Comparison of ENCODE assay signal across 8 cellular contexts in the genomic region with DNA sequence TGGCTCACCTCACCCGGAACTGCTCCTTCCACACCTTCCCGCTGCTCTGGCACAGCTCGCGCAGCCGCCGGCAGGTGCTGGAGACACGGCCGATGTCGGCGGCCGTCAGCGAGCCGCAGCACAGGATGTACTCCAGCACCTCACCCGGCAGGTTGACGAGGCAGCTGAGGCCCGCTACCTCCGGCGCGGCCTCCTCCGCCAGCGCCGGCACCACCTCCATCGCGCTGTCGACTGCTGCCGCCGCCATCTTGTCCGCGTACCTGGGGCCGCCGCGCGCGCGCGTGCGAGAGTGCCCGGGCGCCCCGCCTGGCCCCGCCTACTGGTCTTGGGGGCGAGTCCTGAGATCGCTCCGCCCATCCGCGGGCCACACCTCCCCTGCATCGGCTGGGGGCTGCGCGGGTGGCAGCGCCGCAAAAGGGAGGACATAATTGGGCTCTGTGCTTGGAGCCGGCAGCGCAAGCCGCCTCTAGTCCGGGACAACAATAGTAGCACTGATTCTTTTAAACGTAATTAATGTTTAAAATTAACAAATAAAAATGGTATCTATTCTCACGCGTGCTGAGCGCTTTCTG. TPM values are rescaled to one million over a fixed set of nuclear protein-coding genes. Genes with fewer than 3 reads are reported as not detected.
A peak's percentile ranks its signal among the peaks of the same experiment; 100 is the strongest.
DNase-seq lines count a peak whose midpoint lies in the region; ATAC-seq and TF ChIP-seq lines count a peak whose summit lies in the region.

A gene with protein sequence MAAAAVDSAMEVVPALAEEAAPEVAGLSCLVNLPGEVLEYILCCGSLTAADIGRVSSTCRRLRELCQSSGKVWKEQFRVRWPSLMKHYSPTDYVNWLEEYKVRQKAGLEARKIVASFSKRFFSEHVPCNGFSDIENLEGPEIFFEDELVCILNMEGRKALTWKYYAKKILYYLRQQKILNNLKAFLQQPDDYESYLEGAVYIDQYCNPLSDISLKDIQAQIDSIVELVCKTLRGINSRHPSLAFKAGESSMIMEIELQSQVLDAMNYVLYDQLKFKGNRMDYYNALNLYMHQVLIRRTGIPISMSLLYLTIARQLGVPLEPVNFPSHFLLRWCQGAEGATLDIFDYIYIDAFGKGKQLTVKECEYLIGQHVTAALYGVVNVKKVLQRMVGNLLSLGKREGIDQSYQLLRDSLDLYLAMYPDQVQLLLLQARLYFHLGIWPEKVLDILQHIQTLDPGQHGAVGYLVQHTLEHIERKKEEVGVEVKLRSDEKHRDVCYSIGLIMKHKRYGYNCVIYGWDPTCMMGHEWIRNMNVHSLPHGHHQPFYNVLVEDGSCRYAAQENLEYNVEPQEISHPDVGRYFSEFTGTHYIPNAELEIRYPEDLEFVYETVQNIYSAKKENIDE (minus strand): TSS at position 261 of the 572 bp plus-strand sequence. CDS start 14 bp downstream, at position 247.

- peak within 1 kb of the TSS; percentile 91 for H3K4me3 Mint-ChIP-seq in endodermal cell

- H3K27ac ChIP-seq in endodermal cell (ENCODE audit: low read depth, low read length) (peak within 1 kb of the TSS; percentile 17), mesodermal cell (ENCODE audit: low read depth, low read length, severe bottlenecking) (peak within 1 kb of the TSS; percentile 57)

- WGBS in endodermal cell (ENCODE audit: insufficient coverage in 1 of 2, insufficient read length in 1 of 2), 2 experiments = 1 to 3% methylated on average over 19 to 58 of the region's 59 CpGs
- 0% methylated on average over 23 to 41 of the region's 59 CpGs for WGBS in mesodermal cell (ENCODE audit: insufficient coverage in 2 of 2), 2 experiments

- H3K9me3 ChIP-seq in endodermal cell (ENCODE audit: control insufficient read depth, low read length) (no peaks in the 10 kb centered on the region), mesodermal cell (ENCODE audit: control insufficient read depth, low read length) (no peaks in the 10 kb centered on the region)

- DNase-seq in COLO668 (lab: John Stamatoyannopoulos, UW; ENCODE audit: unreplicated experiment) (peak; percentile 97), HT1080 (ENCODE audit: low read depth) (peak; percentile 76), NOMO-1 (lab: John Stamatoyannopoulos, UW; ENCODE audit: unreplicated experiment in 2 of 2) (peak; percentile 43 to 82), endodermal cell (peak; percentile 99)
- peak; percentile 65 for DNase-seq in activated CD8-positive, alpha-beta memory T cell treated with anti-CD3 and anti-CD28 coated beads, Interleukin-2, amount 50 U/mL, for 1 hour (ENCODE audit: extremely low read depth)
- DNase-seq in stimulated activated CD8-positive, alpha-beta memory T cell treated with anti-CD3 and anti-CD28 coated beads, Interleukin-15, amount 100 ng/mL, for 24 hours (ENCODE audit: low read depth) = peak; percentile 85

- TF ChIP-seq CTCF in endodermal cell (conservative IDR thresholded peaks at IDR 0.05) = no peak

- H3K27ac Mint-ChIP-seq in endodermal cell = peak within 1 kb of the TSS; percentile 83

- peaks cover 9% of the 10 kb centered on the region for H3K27me3 Mint-ChIP-seq in endodermal cell (ENCODE audit: insufficient read depth)

- no peaks in the 10 kb centered on the region for H3K27me3 ChIP-seq in endodermal cell (ENCODE audit: control insufficient read depth, insufficient read depth, low read length, poor library complexity, severe bottlenecking)

- peak; percentile 92 for ATAC-seq in GM21360 (IDR thresholded peaks at IDR 0.05; ENCODE audit: unreplicated experiment)

- H3K4me1 Mint-ChIP-seq in endodermal cell = peaks cover 16% of the 10 kb centered on the region

- H3K4me1 ChIP-seq in endodermal cell (ENCODE audit: control insufficient read depth, insufficient read depth, low read length) = no peaks in the 10 kb centered on the region
- peaks cover 5% of the 10 kb centered on the region for H3K4me1 ChIP-seq in mesodermal cell (ENCODE audit: control insufficient read depth, insufficient read depth, low read length, poor library complexity, severe bottlenecking)

- H3K36me3 ChIP-seq in endodermal cell (ENCODE audit: control insufficient read depth, insufficient read depth, low read length) (peaks cover 17% of the 10 kb centered on the region), mesodermal cell (ENCODE audit: control insufficient read depth, insufficient read depth, low read length) (peaks cover 25% of the 10 kb centered on the region)

- H3K9me3 Mint-ChIP-seq in endodermal cell = peaks cover 2% of the 10 kb centered on the region

- H3K36me3 Mint-ChIP-seq in endodermal cell (ENCODE audit: low read depth) = peaks cover 17% of the 10 kb centered on the region

- H3K4me3 ChIP-seq in endodermal cell (ENCODE audit: low read length) = peak within 1 kb of the TSS; percentile 95
- H3K4me3 ChIP-seq in mesodermal cell (ENCODE audit: extremely low read depth, insufficient read depth, low read length, poor library complexity, severe bottlenecking) = peak within 1 kb of the TSS; percentile 73

- peak within 1 kb of the TSS; percentile 66 for H3K9ac ChIP-seq in endodermal cell (ENCODE audit: extremely low read depth, low read length, poor library complexity, severe bottlenecking)

RNA-seq across cellular contexts. Expression of the gene that starts here (rescaled TPM):
- 36.1 and 60.6 TPM in 2 replicates for total RNA-seq in HT1080 (2014; rRNA removed; shearing (Covaris generic))
- polyA plus RNA-seq in HT1080 (2015; cell fraction: cytosol; rRNA removed) = 17.4 and 18.5 TPM in 2 replicates
- polyA plus RNA-seq in HT1080 (2015; cell fraction: nucleus; rRNA removed) = 29.4 and 37.2 TPM in 2 replicates
- total RNA-seq in endodermal cell = 10 to 100 TPM; 46.5 to 54.6 TPM
- polyA plus RNA-seq in endodermal cell (2013, experiment 1 of 2) = 52.9 TPM
- polyA plus RNA-seq in endodermal cell (2013, experiment 2 of 2) = 43.4 TPM
- polyA plus RNA-seq in mesodermal cell (2013, experiment 1 of 2) = 41.1 TPM
- 38.0 TPM for polyA plus RNA-seq in mesodermal cell (2013, experiment 2 of 2)

Comparison
In these comparisons a context has a peak if more than half of its experiments do, and no peak if none do; other contexts are left out.
1. Peak in every context shown above with its lines: DNase-seq, ATAC-seq, H3K4me3 ChIP-seq and H3K27ac ChIP-seq.